ENCODE assay signal across 14 cellular contexts in the genomic region with DNA sequence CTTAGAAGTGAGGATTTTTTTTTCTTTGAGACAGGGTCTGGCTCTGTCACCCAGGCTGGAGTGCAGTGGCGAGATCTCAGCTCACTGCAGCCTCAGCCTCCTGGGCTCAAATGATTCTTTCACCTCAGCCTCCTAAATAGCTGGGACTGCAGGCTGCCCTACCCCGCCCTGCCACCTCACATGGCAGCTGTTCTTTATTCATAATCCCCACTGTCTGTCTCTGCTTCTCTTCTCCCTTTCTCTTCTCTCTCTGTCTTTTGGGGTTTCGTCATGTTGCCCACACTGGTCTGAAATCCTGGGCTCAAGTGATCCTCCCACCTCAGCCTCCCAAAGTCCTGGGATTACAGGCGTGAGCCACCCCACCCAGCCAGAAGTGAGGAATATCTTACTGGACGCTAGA. TPM values are rescaled to one million over a fixed set of nuclear protein-coding genes. Genes with fewer than 3 reads are reported as not detected.
DNase-seq lines count a peak whose midpoint lies in the region; ATAC-seq and TF ChIP-seq lines count a peak whose summit lies in the region.
"Not testable (repeated sequence)": the region's sequence is repeated elsewhere in the genome, so short reads cannot be mapped to it uniquely, and the experiment has no call there.
"Had no signal": no experiment of that assay in that cellular context is flagged by ENCODE, and none has a peak within 500 bp of the region (broad histone marks: within the 10 kb centered on the region; RNA-seq: fewer than 3 reads in every experiment).

No MANE protein-coding gene starts in this region.

- not testable (repeated sequence) for H3K4me1 Mint-ChIP-seq in chondrocyte (ENCODE audit: low read depth)

- H3K27me3 Mint-ChIP-seq in chondrocyte (ENCODE audit: low read depth): peaks cover 20% of the 10 kb centered on the region

- not testable (repeated sequence) for H3K4me3 ChIP-seq in smooth muscle cell

- not testable (repeated sequence) for H3K9me3 Mint-ChIP-seq in chondrocyte (ENCODE audit: low read depth)

- H3K27ac Mint-ChIP-seq in chondrocyte (ENCODE audit: unreplicated experiment): not testable (repeated sequence)

- H3K9me3 ChIP-seq in smooth muscle cell (replicated peaks; ENCODE audit: low read depth): not testable (repeated sequence)

- ATAC-seq in sciatic nerve: not testable (repeated sequence)

- H3K79me2 ChIP-seq in smooth muscle cell (ENCODE audit: low read depth): not testable (repeated sequence)

- H2AFZ ChIP-seq in smooth muscle cell (ENCODE audit: low read depth): peak overlapping the region; percentile 43

- not testable (repeated sequence) for H3F3A ChIP-seq in smooth muscle cell (ENCODE audit: low read depth)

- DNase-seq in NCI-H82 (lab: John Stamatoyannopoulos, UW) (peak; percentile 9), chondrocyte (ENCODE audit: low spot score) (peak; percentile 11), myocyte (ENCODE audit: low read depth) (peak; percentile 47), sciatic nerve (ENCODE audit: low spot score) (peak; percentile 5)
- DNase-seq in activated effector memory CD4-positive, alpha-beta T cell treated with anti-CD3 and anti-CD28 coated beads, Interleukin-2, amount 50 U/mL, for 16 hours: peak; percentile 30
- DNase-seq in smooth muscle cell (lab: John Stamatoyannopoulos, UW; ENCODE audit: unreplicated experiment): not testable (repeated sequence)

- H3K4me1 ChIP-seq in smooth muscle cell (ENCODE audit: low read depth): peaks cover 10% of the 10 kb centered on the region

- H3K4me3 Mint-ChIP-seq in chondrocyte (ENCODE audit: unreplicated experiment): not testable (repeated sequence)

- H3K9ac ChIP-seq in smooth muscle cell (ENCODE audit: low read depth): not testable (repeated sequence)

- not testable (repeated sequence) for H3K36me3 ChIP-seq in smooth muscle cell (ENCODE audit: low read depth)

- intact Hi-C loops in sciatic nerve (cut with DNase I): loop anchor here (5.0 kb wide), 2 partner anchors 41 to 181 kb away; partner anchors contain the start of gene SYT8

- H3K36me3 Mint-ChIP-seq in chondrocyte (ENCODE audit: low read depth): not testable (repeated sequence)

- H3K27ac ChIP-seq in smooth muscle cell (ENCODE audit: low read depth): peak overlapping the region; percentile 15

- peak overlapping the region; percentile 48 for H3K4me2 ChIP-seq in smooth muscle cell

- WGBS in smooth muscle cell (ENCODE audit: low lambda C conversion rate): 62% methylated on average over 5 of the region's 5 CpGs

- not testable (repeated sequence) for TF ChIP-seq CTCF in chondrocyte (IDR thresholded peaks at IDR 0.05); smooth muscle cell (IDR thresholded peaks at IDR 0.05; ENCODE audit: borderline replicate concordance, insufficient read depth, poor library complexity, severe bottlenecking)

- H4K20me1 ChIP-seq in smooth muscle cell (ENCODE audit: low read depth): not testable (repeated sequence)

- H3K27me3 ChIP-seq in smooth muscle cell (ENCODE audit: low read depth): not testable (repeated sequence)

RNA-seq across cellular contexts. Expression of gene KRTAP5-5, which starts 21.8 kb away (rescaled TPM):
- total RNA-seq in chondrocyte (not detected in 3 replicates), myocyte (not detected in 2 replicates), sciatic nerve (not detected), smooth muscle cell (not detected in 2 replicates)
- polyA plus RNA-seq in myocyte (2012): not detected
- not detected in 2 replicates for polyA plus RNA-seq in smooth muscle cell
- total RNA-seq: CD4-positive, alpha-beta T cell; CD8-positive, alpha-beta memory T cell; GM12878; GM23248; H1; H7 had no signal
- polyA plus RNA-seq: A549; CD14-positive monocyte; CD8-positive, alpha-beta memory T cell; GM12878; GM23248 had no signal

RNA-seq across cellular contexts. Expression of gene KRTAP5-4, which starts 29.5 kb away (rescaled TPM):
- not detected in 3 replicates for total RNA-seq in chondrocyte
- total RNA-seq in myocyte: not detected in 2 replicates
- not detected for polyA plus RNA-seq in myocyte (2012)
- total RNA-seq in sciatic nerve: not detected
- total RNA-seq in smooth muscle cell: not detected in 2 replicates
- polyA plus RNA-seq in smooth muscle cell: not detected in 2 replicates
- total RNA-seq: CD4-positive, alpha-beta T cell; CD8-positive, alpha-beta memory T cell; GM12878; GM23248; H1; H7 had no signal
- polyA plus RNA-seq: A549; CD14-positive monocyte; CD8-positive, alpha-beta memory T cell; GM12878; GM23248; H1 had no signal

RNA-seq across cellular contexts. Expression of gene KRTAP5-3, which starts 43.1 kb away (rescaled TPM):
- not detected in 3 replicates for total RNA-seq in chondrocyte
- total RNA-seq in myocyte: not detected in 2 replicates
- not detected for polyA plus RNA-seq in myocyte (2012)
- not detected for total RNA-seq in sciatic nerve
- total RNA-seq in smooth muscle cell: not detected in 2 replicates
- not detected in 2 replicates for polyA plus RNA-seq in smooth muscle cell
- total RNA-seq: CD4-positive, alpha-beta T cell; CD8-positive, alpha-beta memory T cell; GM12878; GM23248; H1; H7 had no signal
- polyA plus RNA-seq: A549; CD14-positive monocyte; CD8-positive, alpha-beta memory T cell; GM12878; GM23248; H1 had no signal

RNA-seq across cellular contexts. Expression of gene KRTAP5-6, which starts 45.6 kb away (rescaled TPM):
- total RNA-seq in chondrocyte (not detected in 3 replicates), myocyte (not detected in 2 replicates), sciatic nerve (not detected), smooth muscle cell (not detected in 2 replicates)
- not detected for polyA plus RNA-seq in myocyte (2012)
- not detected in 2 replicates for polyA plus RNA-seq in smooth muscle cell
- total RNA-seq: CD4-positive, alpha-beta T cell; CD8-positive, alpha-beta memory T cell; GM12878; GM23248; H1; H7 had no signal
- polyA plus RNA-seq: A549; CD14-positive monocyte; CD8-positive, alpha-beta memory T cell; GM12878; GM23248; H1 had no signal

RNA-seq across cellular contexts. Expression of gene KRTAP5-2, which starts 53.3 kb away (rescaled TPM):
- total RNA-seq in chondrocyte: not detected in 3 replicates
- total RNA-seq in myocyte: not detected in 2 replicates
- polyA plus RNA-seq in myocyte (2012): 0.11 TPM
- total RNA-seq in sciatic nerve: not detected
- total RNA-seq in smooth muscle cell: not detected in 2 replicates
- polyA plus RNA-seq in smooth muscle cell: 0.14 TPM in 1 of 2 replicates, not detected in the other
- total RNA-seq: CD4-positive, alpha-beta T cell; CD8-positive, alpha-beta memory T cell; GM12878; GM23248; H1; H7 had no signal
- polyA plus RNA-seq: A549, CD14-positive monocyte, GM12878, GM23248, H1 had no signal
